Comparison of ENCODE assay signal across 16 cellular contexts in the genomic region with DNA sequence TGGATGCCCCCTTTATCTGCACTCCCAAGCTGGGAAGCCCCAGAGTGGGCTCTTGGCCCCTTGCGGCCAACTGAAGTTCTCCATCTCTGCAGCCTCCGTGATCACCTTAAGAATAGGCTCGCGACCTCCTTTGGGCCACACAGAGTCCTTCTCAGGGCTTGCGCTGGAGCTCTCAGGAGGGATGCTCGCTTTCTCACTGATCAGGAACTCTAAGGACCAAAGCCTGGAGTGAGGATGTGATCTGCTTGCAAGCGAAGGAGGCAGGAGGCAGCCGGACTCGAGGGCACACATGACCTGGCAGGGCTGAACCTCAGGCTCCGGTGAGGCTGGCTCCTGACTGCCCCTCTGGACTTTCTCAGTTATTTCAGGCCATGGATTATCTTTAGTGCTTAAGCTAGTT.
DNase-seq lines count a peak whose midpoint lies in the region; ATAC-seq, FAIRE-seq and TF ChIP-seq lines count a peak whose summit lies in the region.
"Had no signal": no experiment of that assay in that cellular context is flagged by ENCODE, and none has a peak within 500 bp of the region (broad histone marks: within the 10 kb centered on the region; RNA-seq: fewer than 3 reads in every experiment).

No MANE protein-coding gene starts in this region.

- H3K9me2 ChIP-seq in Loucy (replicated peaks; ENCODE audit: low read depth, low read length), result no peaks in the 10 kb centered on the region

- H3K36me3 ChIP-seq in Loucy (ENCODE audit: insufficient read depth, low read length) (no peaks in the 10 kb centered on the region), K562 (ENCODE audit: control insufficient read depth, insufficient read depth, low read length) (no peaks in the 10 kb centered on the region), mesodermal cell (ENCODE audit: control insufficient read depth, insufficient read depth, low read length) (no peaks in the 10 kb centered on the region), smooth muscle cell (ENCODE audit: low read depth) (no peaks in the 10 kb centered on the region)

- peak overlapping the region; percentile 32 for H3K4me3 ChIP-seq in Loucy (ENCODE audit: low read length, poor library complexity, severe bottlenecking)
- no peak overlapping the region for H3K4me3 ChIP-seq in K562
- no peak overlapping the region for H3K4me3 ChIP-seq in mesodermal cell (ENCODE audit: extremely low read depth, insufficient read depth, low read length, poor library complexity, severe bottlenecking)
- H3K4me3 ChIP-seq in smooth muscle cell, result no peak overlapping the region
- H3K4me3 ChIP-seq: BLaER1 treated with 17β-estradiol and CSF1 and Interleukin-3, amounts not matched to agents 10 nM and 100 nM; GM12878 had no signal

- H3K27me3 ChIP-seq in Loucy (ENCODE audit: insufficient read depth, low read length, poor library complexity, severe bottlenecking), result no peaks in the 10 kb centered on the region
- H3K27me3 ChIP-seq in K562 (ENCODE audit: control insufficient read depth in 2 of 2, insufficient read depth in 2 of 2, low read length in 2 of 2), result peaks cover 0 to 14% of the 10 kb centered on the region in 2 experiments; a peak in 3 of 5 replicates
- H3K27me3 ChIP-seq in smooth muscle cell (ENCODE audit: low read depth), result peaks cover 5% of the 10 kb centered on the region
- H3K27me3 ChIP-seq: BLaER1 treated with 17β-estradiol and CSF1 and Interleukin-3, amounts not matched to agents 10 nM and 100 nM had no signal

- in situ Hi-C loops in K562 (cut with MboI), result no loop called here

- H2AFZ ChIP-seq in Loucy (ENCODE audit: low read length) (peak overlapping the region; percentile 91), K562 (ENCODE audit: low read depth, low read length) (no peak overlapping the region), smooth muscle cell (ENCODE audit: low read depth) (peak overlapping the region; percentile 89)

- no peak for TF ChIP-seq POLR2A in K562 (conservative IDR thresholded peaks at IDR 0.05)

- POLR2A ChIA-PET in K562 (lab: Yijun Ruan, JAX), result interaction anchor here (0.6 kb wide), 1 partner anchor 14 kb away, joined by 4 read pairs; no protein-coding TSS in a partner anchor
- POLR2A ChIA-PET in RWPE1 (lab: Yijun Ruan, JAX; ENCODE audit: low non-redundant PET), result no interaction called here

- H3K4me1 ChIP-seq in Loucy (ENCODE audit: insufficient read depth, low read length, poor library complexity, severe bottlenecking) (peaks cover 14% of the 10 kb centered on the region), K562 (replicated peaks in 1 of 2; ENCODE audit: control insufficient read depth in 2 of 2, insufficient read depth in 2 of 2, low read length in 2 of 2) (no peaks in the 10 kb centered on the region), mesodermal cell (ENCODE audit: control insufficient read depth, insufficient read depth, low read length, poor library complexity, severe bottlenecking) (peaks cover 4% of the 10 kb centered on the region), smooth muscle cell (ENCODE audit: low read depth) (no peaks in the 10 kb centered on the region)

- BruUV-seq in K562 (replicated peaks; lab: Mats Ljungman, UMichigan), result no TSS peak

- ATAC-seq in K562, result 0 out of 3 replicates have a peak, but pooled peaks have one; percentile 34
- no peak for ATAC-seq in HG03442 (IDR thresholded peaks at IDR 0.05; ENCODE audit: unreplicated experiment)
- ATAC-seq: GM12878 had no signal

- peak overlapping the region; percentile 37 for H3K9ac ChIP-seq in Loucy (ENCODE audit: low read depth, low read length, poor library complexity, severe bottlenecking)
- H3K9ac ChIP-seq in K562 (ENCODE audit: insufficient read depth in 1 of 2, low read depth in 2 of 2, low read length in 2 of 2), result no peak overlapping the region; a peak in 1 of 4 replicates
- no peak overlapping the region for H3K9ac ChIP-seq in smooth muscle cell (ENCODE audit: low read depth)
- H3K9ac ChIP-seq: BLaER1 treated with 17β-estradiol and CSF1 and Interleukin-3, amounts not matched to agents 10 nM and 100 nM had no signal

- TF ChIP-seq CTCF in Loucy (conservative IDR thresholded peaks at IDR 0.05; ENCODE audit: low read length), result no peak
- no peak for TF ChIP-seq CTCF in K562 (IDR thresholded peaks at IDR 0.05 in 2 of 3, conservative IDR thresholded peaks at IDR 0.05 in 1 of 3; ENCODE audit: insufficient read depth in 2 of 3, low read depth in 1 of 3, low read length in 3 of 3)
- no peak for TF ChIP-seq CTCF in smooth muscle cell (IDR thresholded peaks at IDR 0.05; ENCODE audit: borderline replicate concordance, insufficient read depth, poor library complexity, severe bottlenecking)
- TF ChIP-seq CTCF in RWPE1 (conservative IDR thresholded peaks at IDR 0.05; ENCODE audit: low read depth), result no peak

- H3K27ac ChIP-seq in K562 (ENCODE audit: extremely low read depth, low read depth, low read length) (no peak overlapping the region), mesodermal cell (ENCODE audit: low read depth, low read length, severe bottlenecking) (peak overlapping the region; percentile 36), smooth muscle cell (ENCODE audit: low read depth) (no peak overlapping the region), RWPE1 (no peak overlapping the region)
- H3K27ac ChIP-seq: BLaER1 treated with 17β-estradiol and CSF1 and Interleukin-3, amounts not matched to agents 10 nM and 100 nM; HL-60 had no signal

- WGBS in K562 (ENCODE audit: insufficient coverage, low coverage, missing lambda C conversion rate), result 9% methylated on average over 8 of the region's 10 CpGs
- WGBS in mesodermal cell (ENCODE audit: insufficient coverage in 2 of 2), 2 experiments, result 82 to 89% methylated on average over 6 to 10 of the region's 10 CpGs
- WGBS in smooth muscle cell (ENCODE audit: low lambda C conversion rate), result 90% methylated on average over 10 of the region's 10 CpGs

- DNase-seq in K562 (ENCODE audit: extremely low read depth in 1 of 4, low spot score in 3 of 4) (no peak), smooth muscle cell (lab: John Stamatoyannopoulos, UW; ENCODE audit: unreplicated experiment) (no peak), NCI-H146 (lab: John Stamatoyannopoulos, UW) (no peak), RWPE1 (ENCODE audit: low spot score) (no peak), DMS53 (lab: John Stamatoyannopoulos, UW) (no peak)
- DNase-seq: ACHN; CD4-positive, CD25-positive, alpha-beta regulatory T cell; HCEC 1CT; HFFc6 had no signal

- intact Hi-C loops in K562 (cut with micrococcal nuclease), result no loop called here

- H3K4me2 ChIP-seq in Loucy (ENCODE audit: low read depth, low read length, poor library complexity, severe bottlenecking) (peak overlapping the region; percentile 58), K562 (ENCODE audit: insufficient read depth, low read length) (no peak overlapping the region), smooth muscle cell (peak overlapping the region; percentile 65)

- no peak for TF ChIP-seq EP300 in K562 (IDR thresholded peaks at IDR 0.05; ENCODE audit: low read length)

- no peak for FAIRE-seq in K562 (lab: Jason Lieb, UNC)
- FAIRE-seq: GM12878, GM18507 had no signal

- H3K9me1 ChIP-seq in K562 (ENCODE audit: control insufficient read depth, insufficient read depth, low read length), result no peaks in the 10 kb centered on the region

- H4K20me1 ChIP-seq in Loucy (ENCODE audit: insufficient read depth, low read length, poor library complexity, severe bottlenecking) (no peaks in the 10 kb centered on the region), K562 (replicated peaks; ENCODE audit: control insufficient read depth, insufficient read depth, low read length) (no peaks in the 10 kb centered on the region), smooth muscle cell (ENCODE audit: low read depth) (no peaks in the 10 kb centered on the region)
- H4K20me1 ChIP-seq: BLaER1 treated with 17β-estradiol and CSF1 and Interleukin-3, amounts not matched to agents 10 nM and 100 nM had no signal

- no peak for TF ChIP-seq RAD21 in K562 (CRISPR knock-in tag; conservative IDR thresholded peaks at IDR 0.05 in 1 of 2, IDR thresholded peaks at IDR 0.05 in 1 of 2)

- H3F3A ChIP-seq in Loucy (ENCODE audit: low read depth) (no peaks in the 10 kb centered on the region), smooth muscle cell (ENCODE audit: low read depth) (no peaks in the 10 kb centered on the region)

- CTCF ChIA-PET in K562 (lab: Yijun Ruan, JAX; ENCODE audit: low intra/inter-chr PET ratio) (no interaction called here), RWPE1 (lab: Yijun Ruan, JAX) (interaction anchor here (0.6 kb wide), 1 partner anchor 62 kb away, joined by 3 read pairs; no protein-coding TSS in a partner anchor)

- H3K79me2 ChIP-seq in Loucy (ENCODE audit: insufficient read depth, low read length) (no peaks in the 10 kb centered on the region), K562 (ENCODE audit: control insufficient read depth, insufficient read depth, low read length) (no peaks in the 10 kb centered on the region), smooth muscle cell (ENCODE audit: low read depth) (no peaks in the 10 kb centered on the region)

- H3K9me3 ChIP-seq in Loucy (ENCODE audit: insufficient read depth, low read depth, low read length) (no peaks in the 10 kb centered on the region), K562 (replicated peaks; ENCODE audit: control insufficient read depth, insufficient read depth, low read depth, low read length) (no peaks in the 10 kb centered on the region), mesodermal cell (ENCODE audit: control insufficient read depth, low read length) (no peaks in the 10 kb centered on the region), smooth muscle cell (replicated peaks; ENCODE audit: low read depth) (no peaks in the 10 kb centered on the region)
- H3K9me3 ChIP-seq: BLaER1 treated with 17β-estradiol and CSF1 and Interleukin-3, amounts not matched to agents 10 nM and 100 nM had no signal

TF ChIP-seq in K562, 482 proteins besides CTCF, POLR2A, EP300 and RAD21 (continues in another document):
- TF ChIP-seq ZKSCAN1 (IDR thresholded peaks at IDR 0.05; ENCODE audit: low read depth, low read length) (no peak), ZNF780A (CRISPR knock-in tag; IDR thresholded peaks at IDR 0.05) (no peak), RBM22 (IDR thresholded peaks at IDR 0.05; ENCODE audit: low read depth, low read length, poor library complexity, severe bottlenecking) (no peak)
